In genomic region chr3:165504554-165504953, GRCh38 we compare ENCODE assay signal across 24 cellular contexts.
DNase-seq lines count a peak whose midpoint lies in the region; ATAC-seq and TF ChIP-seq lines count a peak whose summit lies in the region.
"Had no signal": no experiment of that assay in that cellular context is flagged by ENCODE, and none has a peak within 500 bp of the region (broad histone marks: within the 10 kb centered on the region; RNA-seq: fewer than 3 reads in every experiment).

No MANE protein-coding gene starts in this region.

- 0 out of 2 replicates have a peak overlapping the region, but pooled peaks have one; percentile 52 for H2AFZ ChIP-seq in GM23338

- intact Hi-C loops in colonic mucosa (cut with DNase I) = no loop called here

- no peak for ATAC-seq in GM23338
- ATAC-seq in HG03196 (IDR thresholded peaks at IDR 0.05; ENCODE audit: unreplicated experiment) = no peak
- ATAC-seq: CD8-positive, alpha-beta T cell; GM12878 had no signal

- H3K27ac ChIP-seq in GM23338 (ENCODE audit: low read depth) (no peak overlapping the region), colonic mucosa (peak overlapping the region; percentile 78)
- H3K27ac ChIP-seq: BLaER1 treated with 17β-estradiol and CSF1 and Interleukin-3, amounts not matched to agents 10 nM and 100 nM; C4-2B had no signal

- no peaks in the 10 kb centered on the region for H4K20me1 ChIP-seq in GM23338 (replicated peaks; ENCODE audit: insufficient read depth)
- H4K20me1 ChIP-seq: BLaER1 treated with 17β-estradiol and CSF1 and Interleukin-3, amounts not matched to agents 10 nM and 100 nM had no signal

- DNase-seq in AG08395 (ENCODE audit: low spot score) (peak; percentile 1), GM23338 (ENCODE audit: low spot score) (no peak), colonic mucosa (no peak), progenitor cell of endocrine pancreas (ENCODE audit: low spot score, unreplicated experiment) (no peak), DMS 273 (lab: John Stamatoyannopoulos, UW; ENCODE audit: unreplicated experiment) (no peak)
- DNase-seq in stimulated activated CD4-positive, alpha-beta T cell treated with anti-CD3 and anti-CD28 coated beads, Interleukin-12 subunit alpha, Interleukin-12 subunit beta, amount 100 ng/mL, for 4 hours = no peak
- DNase-seq: 8988T; ACHN; AML-193; Caco-2; Calu3; CD4-positive, alpha-beta T cell; CD8-positive, alpha-beta T cell; DMS 273 treated with DMSO at 0.1 percent for 48 hours; DMS53; DMS79; DND-41; EL; GDM1 had no signal

- H3K4me3 ChIP-seq in GM23338 = no peak overlapping the region
- no peak overlapping the region for H3K4me3 ChIP-seq in colonic mucosa
- H3K4me3 ChIP-seq: BLaER1 treated with 17β-estradiol and CSF1 and Interleukin-3, amounts not matched to agents 10 nM and 100 nM; GM12878 had no signal

- H3K27me3 ChIP-seq in GM23338 (ENCODE audit: insufficient read depth) = no peaks in the 10 kb centered on the region
- H3K27me3 ChIP-seq in colonic mucosa = no peaks in the 10 kb centered on the region
- H3K27me3 ChIP-seq: BLaER1 treated with 17β-estradiol and CSF1 and Interleukin-3, amounts not matched to agents 10 nM and 100 nM had no signal

- TF ChIP-seq CTCF in GM23338 (conservative IDR thresholded peaks at IDR 0.05; ENCODE audit: low read depth in 2 of 2) (no peak), colonic mucosa (IDR thresholded peaks at IDR 0.05) (no peak), progenitor cell of endocrine pancreas (IDR thresholded peaks at IDR 0.05; ENCODE audit: unreplicated experiment) (no peak)

- H3K27me3 Mint-ChIP-seq in GM23338 (ENCODE audit: insufficient read depth, low read depth, poor library complexity) (peaks cover 2% of the 10 kb centered on the region), progenitor cell of endocrine pancreas (no peaks in the 10 kb centered on the region)
- H3K27me3 Mint-ChIP-seq: B cell; CD4-positive, alpha-beta T cell had no signal

- H3K9me2 ChIP-seq in GM23338 (ENCODE audit: insufficient read depth) = no peaks in the 10 kb centered on the region

- H3K36me3 Mint-ChIP-seq in GM23338 (ENCODE audit: low read depth) (peaks cover 11% of the 10 kb centered on the region), progenitor cell of endocrine pancreas (ENCODE audit: insufficient read depth) (peaks cover 12% of the 10 kb centered on the region)
- H3K36me3 Mint-ChIP-seq: CD8-positive, alpha-beta T cell had no signal

- H3K4me1 Mint-ChIP-seq in GM23338 (no peaks in the 10 kb centered on the region), progenitor cell of endocrine pancreas (ENCODE audit: low read depth) (peaks cover 29% of the 10 kb centered on the region)
- H3K4me1 Mint-ChIP-seq: B cell had no signal

- H3K9me3 ChIP-seq in colonic mucosa = no peaks in the 10 kb centered on the region

- no peaks in the 10 kb centered on the region for H3K36me3 ChIP-seq in GM23338 (ENCODE audit: insufficient read depth)
- no peaks in the 10 kb centered on the region for H3K36me3 ChIP-seq in colonic mucosa
- H3K36me3 ChIP-seq: BLaER1 treated with 17β-estradiol and CSF1 and Interleukin-3, amounts not matched to agents 10 nM and 100 nM had no signal

- H3K9me3 Mint-ChIP-seq in GM23338 = peaks cover 22% of the 10 kb centered on the region
- H3K9me3 Mint-ChIP-seq in progenitor cell of endocrine pancreas (ENCODE audit: low read depth) = peaks cover 18% of the 10 kb centered on the region

- no peak overlapping the region for H3K27ac Mint-ChIP-seq in GM23338
- peak overlapping the region; percentile 69 for H3K27ac Mint-ChIP-seq in progenitor cell of endocrine pancreas
- H3K27ac Mint-ChIP-seq: B cell; CD4-positive, alpha-beta T cell; CD8-positive, alpha-beta T cell had no signal

- no peaks in the 10 kb centered on the region for H3K4me1 ChIP-seq in GM23338 (ENCODE audit: insufficient read depth)
- H3K4me1 ChIP-seq in colonic mucosa = peaks cover 18% of the 10 kb centered on the region

- no peaks in the 10 kb centered on the region for H3F3A ChIP-seq in GM23338 (replicated peaks; ENCODE audit: low read depth)

- H3K4me3 Mint-ChIP-seq in GM23338 (no peak overlapping the region), progenitor cell of endocrine pancreas (ENCODE audit: low read depth) (no peak overlapping the region)
- H3K4me3 Mint-ChIP-seq: B cell; CD4-positive, alpha-beta T cell; CD8-positive, alpha-beta T cell had no signal

- no peaks in the 10 kb centered on the region for H3K79me2 ChIP-seq in GM23338 (replicated peaks; ENCODE audit: insufficient read depth)

- H3K4me2 ChIP-seq in GM23338 = no peak overlapping the region
- H3K4me2 ChIP-seq: BLaER1 treated with 17β-estradiol and CSF1 and Interleukin-3, amounts not matched to agents 10 nM and 100 nM had no signal

- no peak overlapping the region for H3K9ac ChIP-seq in colonic mucosa (ENCODE audit: low read depth in 2 of 2, low read length in 2 of 2)
- H3K9ac ChIP-seq: BLaER1 treated with 17β-estradiol and CSF1 and Interleukin-3, amounts not matched to agents 10 nM and 100 nM had no signal

TF ChIP-seq in GM23338, 12 proteins besides CTCF, POLR2A, EP300 and RAD21:
- TF ChIP-seq REST (IDR thresholded peaks at IDR 0.05; ENCODE audit: unreplicated experiment) (no peak), CREB1 (CRISPR knock-in tag; IDR thresholded peaks at IDR 0.05; ENCODE audit: low read depth) (no peak), JUNB (IDR thresholded peaks at IDR 0.05; ENCODE audit: unreplicated experiment) (no peak)
